Comparison of ENCODE assay signal across 16 cellular contexts in genomic region chr3:126468028-126468891, GRCh38. TPM values are rescaled to one million over a fixed set of nuclear protein-coding genes. Genes with fewer than 3 reads are reported as not detected.
A peak's percentile ranks its signal among the peaks of the same experiment; 100 is the strongest.
DNase-seq lines count a peak whose midpoint lies in the region; ATAC-seq and TF ChIP-seq lines count a peak whose summit lies in the region.
"Had no signal": no experiment of that assay in that cellular context is flagged by ENCODE, and none has a peak within 500 bp of the region (broad histone marks: within the 10 kb centered on the region; RNA-seq: fewer than 3 reads in every experiment).

No MANE protein-coding gene starts in this region.

- TF ChIP-seq EP300 in transverse colon (IDR thresholded peaks at IDR 0.05; ENCODE audit: low read depth) = no peak

- no peak overlapping the region for H3K56ac ChIP-seq in H9 (ENCODE audit: insufficient read length, low read depth, low read length)

- H3K36me3 ChIP-seq in BE2C = peaks cover 55% of the 10 kb centered on the region
- peaks cover 67% of the 10 kb centered on the region for H3K36me3 ChIP-seq in CD8-positive, alpha-beta memory T cell (ENCODE audit: insufficient read depth, low read length)
- peaks cover 0 to 62% (median 27%) of the 10 kb centered on the region in 4 donors for H3K36me3 ChIP-seq in transverse colon

- H2AFZ ChIP-seq in H9 (ENCODE audit: low read length) = no peak overlapping the region

- H3K4me3 Mint-ChIP-seq in H9 (no peak overlapping the region), natural killer cell (no peak overlapping the region)
- H3K4me3 Mint-ChIP-seq in central memory CD8-positive, alpha-beta T cell = no peak overlapping the region
- H3K4me3 Mint-ChIP-seq in CD8-positive, alpha-beta memory T cell = no peak overlapping the region

- TF ChIP-seq CTCF in BE2C (IDR thresholded peaks at IDR 0.05; ENCODE audit: low read depth, low read length) (no peak), H9 (conservative IDR thresholded peaks at IDR 0.05) (no peak), natural killer cell (IDR thresholded peaks at IDR 0.05) (no peak), transverse colon (IDR thresholded peaks at IDR 0.05) (no peak)

- no peak overlapping the region for H2BK5ac ChIP-seq in H9 (ENCODE audit: insufficient read length, low read length)

- H3K9me3 Mint-ChIP-seq in H9 = no peaks in the 10 kb centered on the region; a peak in 1 of 5 replicates
- no peaks in the 10 kb centered on the region for H3K9me3 Mint-ChIP-seq in central memory CD8-positive, alpha-beta T cell
- H3K9me3 Mint-ChIP-seq in natural killer cell = no peaks in the 10 kb centered on the region
- H3K9me3 Mint-ChIP-seq in CD8-positive, alpha-beta memory T cell = no peaks in the 10 kb centered on the region
- H3K9me3 Mint-ChIP-seq: naive thymus-derived CD8-positive, alpha-beta T cell had no signal

- H4K5ac ChIP-seq in H9 (ENCODE audit: insufficient read length, low read depth, low read length) = no peak overlapping the region

- no peaks in the 10 kb centered on the region for H4K20me1 ChIP-seq in H9 (ENCODE audit: control insufficient read depth, insufficient read depth, insufficient read length)

- no peak overlapping the region for H3K18ac ChIP-seq in H9 (ENCODE audit: insufficient read length, low read depth, low read length)

- H2AK5ac ChIP-seq in H9 (ENCODE audit: insufficient read length, low read length) = no peak overlapping the region

- H3K27ac Mint-ChIP-seq in H9 = peak overlapping the region; percentile 13 to 92 (median 84); a peak in 4 of 7 replicates
- H3K27ac Mint-ChIP-seq in central memory CD8-positive, alpha-beta T cell (ENCODE audit: low read depth) = peak overlapping the region; percentile 33
- peak overlapping the region; percentile 18 to 74 for H3K27ac Mint-ChIP-seq in natural killer cell
- H3K27ac Mint-ChIP-seq in CD8-positive, alpha-beta memory T cell = peak overlapping the region in 3 of 8 donors; percentile 38 to 84 (median 52)

- H3K27ac ChIP-seq in H9 (ENCODE audit: insufficient read length, low read depth, low read length) = no peak overlapping the region
- H3K27ac ChIP-seq in CD8-positive, alpha-beta memory T cell (ENCODE audit: low read depth, low read length) = no peak overlapping the region
- no peak overlapping the region for H3K27ac ChIP-seq in transverse colon
- H3K27ac ChIP-seq: dorsolateral prefrontal cortex had no signal

- no peak for ATAC-seq in central memory CD8-positive, alpha-beta T cell (replicated peaks; ENCODE audit: extremely low read depth, poor library complexity, severe bottlenecking)
- no peak for ATAC-seq in natural killer cell
- no peak for ATAC-seq in HG03097 (IDR thresholded peaks at IDR 0.05; ENCODE audit: low FRiP score, unreplicated experiment)
- ATAC-seq: GM12878; naive thymus-derived CD8-positive, alpha-beta T cell had no signal

- POLR2A ChIA-PET in CD8-positive, alpha-beta memory T cell (lab: Charles Lee) = no interaction called here

- H4K8ac ChIP-seq in H9 (replicated peaks; ENCODE audit: insufficient read length, low read depth, low read length) = no peak overlapping the region

- no peak overlapping the region for H2BK15ac ChIP-seq in H9 (ENCODE audit: low read depth, low read length)

- peaks cover 51 to 80% (median 74%) of the 10 kb centered on the region in 3 experiments; a peak in 6 of 7 replicates for H3K36me3 Mint-ChIP-seq in H9 (ENCODE audit: insufficient read depth in 1 of 3, low read depth in 3 of 3)
- H3K36me3 Mint-ChIP-seq in central memory CD8-positive, alpha-beta T cell (ENCODE audit: insufficient read depth) = peaks cover 61% of the 10 kb centered on the region
- H3K36me3 Mint-ChIP-seq in natural killer cell = peaks cover 8% of the 10 kb centered on the region
- peaks cover 9 to 98% (median 25%) of the 10 kb centered on the region in 3 donors for H3K36me3 Mint-ChIP-seq in CD8-positive, alpha-beta memory T cell

- H3K23me2 ChIP-seq in H9 (ENCODE audit: insufficient read length, low read depth, low read length, poor library complexity, severe bottlenecking) = no peaks in the 10 kb centered on the region

- in situ Hi-C loops in transverse colon (cut with MboI; ENCODE audit: low pct_ligation_motif_present in 1 of 4, low pct_unique_long_range_greater_than_20kb in 1 of 4, low sequenced_read_pairs in 3 of 4) = no loop called here

- H3K27me3 ChIP-seq in BE2C (no peaks in the 10 kb centered on the region), H9 (ENCODE audit: insufficient read depth, low read length) (no peaks in the 10 kb centered on the region), transverse colon (no peaks in the 10 kb centered on the region)
- H3K27me3 ChIP-seq in CD8-positive, alpha-beta memory T cell (ENCODE audit: insufficient read depth, low read length, poor library complexity, severe bottlenecking) = no peaks in the 10 kb centered on the region
- H3K27me3 ChIP-seq: dorsolateral prefrontal cortex had no signal

- no peak overlapping the region for H2BK120ac ChIP-seq in H9 (ENCODE audit: low read depth, low read length, poor library complexity, severe bottlenecking)

- H3K23ac ChIP-seq in H9 (ENCODE audit: insufficient read length, low read depth, low read length) = no peak overlapping the region

- H3K4me1 ChIP-seq in BE2C (peaks cover 12% of the 10 kb centered on the region), H9 (ENCODE audit: insufficient read depth, low read length) (peaks cover 2% of the 10 kb centered on the region; the same call in 1 of the 2 replicates), transverse colon (peaks cover 15 to 23% (median 17%) of the 10 kb centered on the region in 4 donors)
- H3K4me1 ChIP-seq in CD8-positive, alpha-beta memory T cell (ENCODE audit: insufficient read depth, low read length) = peaks cover 21% of the 10 kb centered on the region

- H3K4me1 Mint-ChIP-seq in H9 (peaks cover 12% of the 10 kb centered on the region in 2 experiments), natural killer cell (peaks cover 43 to 56% of the 10 kb centered on the region in 2 donors)
- peaks cover 58% of the 10 kb centered on the region for H3K4me1 Mint-ChIP-seq in central memory CD8-positive, alpha-beta T cell
- H3K4me1 Mint-ChIP-seq in CD8-positive, alpha-beta memory T cell = peaks cover 53 to 70% (median 54%) of the 10 kb centered on the region in 3 donors

- H3K9me3 ChIP-seq in BE2C (no peaks in the 10 kb centered on the region), H9 (ENCODE audit: control insufficient read depth, low read depth, low read length) (no peaks in the 10 kb centered on the region), transverse colon (no peaks in the 10 kb centered on the region)
- H3K9me3 ChIP-seq in CD8-positive, alpha-beta memory T cell (ENCODE audit: low read length) = no peaks in the 10 kb centered on the region

- no peak overlapping the region for H2BK20ac ChIP-seq in H9 (ENCODE audit: low read depth, low read length, poor library complexity, severe bottlenecking)

- no peak overlapping the region for H3T11ph ChIP-seq in H9 (ENCODE audit: low read length)

- H3K27me3 Mint-ChIP-seq in H9 (ENCODE audit: low read depth) (no peaks in the 10 kb centered on the region), natural killer cell (ENCODE audit: low read depth in 2 of 2) (no peaks in the 10 kb centered on the region)
- H3K27me3 Mint-ChIP-seq in central memory CD8-positive, alpha-beta T cell = no peaks in the 10 kb centered on the region
- peaks cover 0 to 1% of the 10 kb centered on the region in 2 donors for H3K27me3 Mint-ChIP-seq in CD8-positive, alpha-beta memory T cell
- H3K27me3 Mint-ChIP-seq: naive thymus-derived CD8-positive, alpha-beta T cell had no signal

- no peak overlapping the region for H2BK12ac ChIP-seq in H9 (ENCODE audit: insufficient read length, low read depth, low read length)

- CTCF ChIA-PET in CD8-positive, alpha-beta memory T cell (lab: Charles Lee) = no interaction called here

- H3K4ac ChIP-seq in H9 (ENCODE audit: low read depth, low read length) = no peak overlapping the region

- peak; percentile 6 for DNase-seq in BE2C
- DNase-seq in H9 = no peak
- DNase-seq in central memory CD8-positive, alpha-beta T cell (ENCODE audit: low spot score in 2 of 2) = no peak
- DNase-seq in natural killer cell = no peak
- DNase-seq in CD8-positive, alpha-beta memory T cell = no peak
- DNase-seq in kidney glomerular epithelial cell (lab: John Stamatoyannopoulos, UW) = no peak
- no peak for DNase-seq in transverse colon
- DNase-seq: dorsolateral prefrontal cortex; hypothalamus; NCI-H1436; OCI-M1; stimulated activated naive CD4-positive, alpha-beta T cell treated with Interleukin-2 at 50 U/mL for 16 hours; T1000 had no signal

- no peak overlapping the region for H3K4me2 ChIP-seq in H9 (ENCODE audit: insufficient read depth, insufficient read length, low read length)

- no CpG with 5 or more reads among the region's 13 CpGs for WGBS in H9 (ENCODE audit: extremely low coverage, insufficient read length, low lambda C conversion rate)
- 83 to 93% methylated on average over 3 to 13 of the region's 13 CpGs for WGBS in transverse colon (ENCODE audit: low coverage in 1 of 2), 2 donors

- no peak overlapping the region for H4K91ac ChIP-seq in H9 (ENCODE audit: insufficient read length, low read depth, low read length)

- H3K4me3 ChIP-seq in BE2C (ENCODE audit: low read depth, low read length) (no peak overlapping the region), transverse colon (no peak overlapping the region)
- H3K4me3 ChIP-seq in CD8-positive, alpha-beta memory T cell (ENCODE audit: low read length) = no peak overlapping the region
- H3K4me3 ChIP-seq: dorsolateral prefrontal cortex, GM12878 had no signal

- H3K79me2 ChIP-seq in H9 (ENCODE audit: insufficient read depth, low read length) = peaks cover under 1% of the 10 kb centered on the region; the same call in 1 of the 2 replicates

- no peak for TF ChIP-seq POLR2A in transverse colon (IDR thresholded peaks at IDR 0.05)

- no peak overlapping the region for H3K14ac ChIP-seq in H9 (ENCODE audit: insufficient read depth, low read length)

- no peak overlapping the region for H3K9ac ChIP-seq in H9 (ENCODE audit: extremely low read depth, insufficient read length, low read length)

- intact Hi-C loops in natural killer cell (cut with micrococcal nuclease) (no loop called here), transverse colon (cut with DNase I; ENCODE audit: low total_unique reads) (no loop called here)

- peaks cover 10% of the 10 kb centered on the region for H3K79me1 ChIP-seq in H9 (ENCODE audit: insufficient read depth, low read depth, low read length, poor library complexity, severe bottlenecking)

RNA-seq across cellular contexts. Expression of gene ZXDC, which starts 7.4 kb away (rescaled TPM):
- polyA plus RNA-seq in BE2C (2012; ENCODE audit: insufficient read depth, insufficient read length, low read depth) = 27.0 TPM
- total RNA-seq in H9 (2021) (26.9 and 28.3 TPM in 2 replicates), natural killer cell (10 to 100 TPM; 56.1 to 70.2 (median 68.4) TPM), transverse colon (10 to 100 TPM; 44.6 to 81.2 (median 46.4) TPM)
- 10 to 100 TPM; 24.2 to 25.0 TPM for total RNA-seq in CD8-positive, alpha-beta memory T cell
- 24.6 TPM for polyA plus RNA-seq in CD8-positive, alpha-beta memory T cell

RNA-seq across cellular contexts. Expression of gene UROC1, which starts 49.3 kb away (rescaled TPM):
- not detected for polyA plus RNA-seq in BE2C (2012; ENCODE audit: insufficient read depth, insufficient read length, low read depth)
- total RNA-seq in H9 (2021) (not detected in 2 replicates), natural killer cell (not detected), transverse colon (not detected)
- not detected for total RNA-seq in CD8-positive, alpha-beta memory T cell
- polyA plus RNA-seq in CD8-positive, alpha-beta memory T cell = not detected
- total RNA-seq: GM12878 had no signal

RNA-seq across cellular contexts. Expression of gene CHST13, which starts 55.7 kb away (rescaled TPM):
- not detected for polyA plus RNA-seq in BE2C (2012; ENCODE audit: insufficient read depth, insufficient read length, low read depth)
- 0.85 and 0.99 TPM in 2 replicates for total RNA-seq in H9 (2021)
- under 1 TPM in 2 of 3 donors, not detected in 1; 0.19 to 0.20 TPM for total RNA-seq in natural killer cell
- under 1 TPM; 0.24 to 0.31 TPM for total RNA-seq in CD8-positive, alpha-beta memory T cell
- polyA plus RNA-seq in CD8-positive, alpha-beta memory T cell = not detected
- 1 to 10 TPM in 3 of 4 donors, not detected in 1; 2.0 to 6.4 (median 4.9) TPM for total RNA-seq in transverse colon
- total RNA-seq: GM12878; naive thymus-derived CD8-positive, alpha-beta T cell had no signal
- polyA plus RNA-seq: GM12878 had no signal
